8 cellular contexts compared by ENCODE assay signal in genomic region chr3:142987080-142987700, GRCh38. TPM values are rescaled to one million over a fixed set of nuclear protein-coding genes. Genes with fewer than 3 reads are reported as not detected.
DNase-seq lines count a peak whose midpoint lies in the region; ATAC-seq, FAIRE-seq and TF ChIP-seq lines count a peak whose summit lies in the region.

No MANE protein-coding gene starts in this region.

- no peak overlapping the region for H3K4me3 Mint-ChIP-seq in naive thymus-derived CD4-positive, alpha-beta T cell

- TF ChIP-seq RAD21 in H1 (IDR thresholded peaks at IDR 0.05 in 1 of 2, conservative IDR thresholded peaks at IDR 0.05 in 1 of 2; ENCODE audit: low read depth in 2 of 2, low read length in 2 of 2), result peak in 1 of 2 experiments; percentile 43; a peak in 3 of 4 replicates

- no peak overlapping the region for H2BK15ac ChIP-seq in H1 (ENCODE audit: low read length)

- CTCF ChIA-PET in PC-3 (lab: Charles Lee) (interaction anchor here (0.6 kb wide), 1 partner anchor 405 kb away, joined by 3 read pairs; no protein-coding TSS in a partner anchor), H1 (lab: Charles Lee; ENCODE audit: partially characterized antibody) (interaction anchor here (0.6 to 2.6 kb wide), 25 partner anchors 8 to 251 kb away, joined by 3 to 32 read pairs (median 4); no protein-coding TSS in a partner anchor)
- CTCF ChIA-PET in naive thymus-derived CD4-positive, alpha-beta T cell (lab: Charles Lee), result interaction anchor here (0.6 kb wide), 1 partner anchor 609 kb away, joined by 3 read pairs; no protein-coding TSS in a partner anchor

- H3K36me3 ChIP-seq in PC-3 (ENCODE audit: low read depth, low read length), result no peaks in the 10 kb centered on the region
- H3K36me3 ChIP-seq in H1 (ENCODE audit: control insufficient read depth in 2 of 4, insufficient read depth in 4 of 4, low read length in 3 of 4), result no peaks in the 10 kb centered on the region
- H3K36me3 ChIP-seq in naive thymus-derived CD4-positive, alpha-beta T cell (ENCODE audit: control insufficient read depth in 2 of 3, insufficient read depth in 3 of 3, low read length in 3 of 3), result no peaks in the 10 kb centered on the region

- H3K4ac ChIP-seq in H1 (replicated peaks; ENCODE audit: insufficient read length, low read depth, low read length), result no peak overlapping the region

- no peaks in the 10 kb centered on the region for H3K4me1 ChIP-seq in PC-3 (ENCODE audit: insufficient read depth, low read length)
- peaks cover 0 to 3% (median under 1%) of the 10 kb centered on the region in 4 experiments; a peak in 3 of 7 replicates for H3K4me1 ChIP-seq in H1 (replicated peaks in 1 of 4; ENCODE audit: control insufficient read depth in 3 of 4, insufficient read depth in 4 of 4, low read length in 3 of 4)
- H3K4me1 ChIP-seq in naive thymus-derived CD4-positive, alpha-beta T cell (ENCODE audit: control insufficient read depth in 2 of 2, insufficient read depth in 2 of 2, low read length in 2 of 2), result no peaks in the 10 kb centered on the region

- H3K9me2 ChIP-seq in PC-3 (replicated peaks; ENCODE audit: low read length), result no peaks in the 10 kb centered on the region

- POLR2A ChIA-PET in PC-3 (lab: Charles Lee; ENCODE audit: unreplicated experiment) (no interaction called here), H1 (lab: Charles Lee; ENCODE audit: partially characterized antibody) (interaction anchor here (0.8 kb wide), 1 partner anchor 99 kb away, joined by 3 read pairs; the partner anchor contains the start of gene PCOLCE2)
- POLR2A ChIA-PET in naive thymus-derived CD4-positive, alpha-beta T cell (lab: Charles Lee), result no interaction called here

- no peak overlapping the region for H4K5ac ChIP-seq in H1 (ENCODE audit: insufficient read length, low read depth, low read length)

- H3K4me3 ChIP-seq in PC-3 (ENCODE audit: low read length) (no peak overlapping the region), H1 (ENCODE audit: extremely low read depth in 1 of 4, insufficient read depth in 2 of 4, low read depth in 3 of 4, low read length in 4 of 4) (no peak overlapping the region)
- H3K4me3 ChIP-seq in naive thymus-derived CD4-positive, alpha-beta T cell (ENCODE audit: low read length), result no peak overlapping the region

- no peak for TF ChIP-seq EP300 in H1 (IDR thresholded peaks at IDR 0.05; ENCODE audit: borderline replicate concordance in 1 of 2, low read depth in 2 of 2, low read length in 2 of 2)

- H3K27me3 ChIP-seq in PC-3 (ENCODE audit: low read length) (no peaks in the 10 kb centered on the region), H1 (replicated peaks in 1 of 4; ENCODE audit: control insufficient read depth in 3 of 4, extremely low read depth in 1 of 4, insufficient read depth in 3 of 4, low read length in 3 of 4) (no peaks in the 10 kb centered on the region)
- H3K27me3 ChIP-seq in naive thymus-derived CD4-positive, alpha-beta T cell (ENCODE audit: control insufficient read depth in 2 of 2, insufficient read depth in 2 of 2, low read length in 2 of 2), result no peaks in the 10 kb centered on the region

- no peak overlapping the region for H2AFZ ChIP-seq in PC-3 (ENCODE audit: low read length)
- no peak overlapping the region for H2AFZ ChIP-seq in H1 (ENCODE audit: low read length)

- no peaks in the 10 kb centered on the region for H3K23me2 ChIP-seq in H1 (ENCODE audit: low read depth, low read length)

- H3K56ac ChIP-seq in H1 (replicated peaks; ENCODE audit: insufficient read length, low read depth, low read length), result no peak overlapping the region

- H3F3A ChIP-seq in PC-3 (ENCODE audit: low read length, unreplicated experiment), result no peaks in the 10 kb centered on the region

- peaks cover 0 to 39% (median 4%) of the 10 kb centered on the region in 5 donors for H3K27me3 Mint-ChIP-seq in naive thymus-derived CD4-positive, alpha-beta T cell

- no peak overlapping the region for H2BK12ac ChIP-seq in H1 (ENCODE audit: low read depth, low read length)

- H3K9me3 ChIP-seq in PC-3 (ENCODE audit: low read length) (no peaks in the 10 kb centered on the region), H1 (ENCODE audit: insufficient read depth in 2 of 2, low read depth in 1 of 2, low read length in 1 of 2) (no peaks in the 10 kb centered on the region)
- no peaks in the 10 kb centered on the region for H3K9me3 ChIP-seq in naive thymus-derived CD4-positive, alpha-beta T cell (ENCODE audit: control insufficient read depth in 2 of 3, low read length in 3 of 3)

- peak; percentile 95 for FAIRE-seq in G401.6 (lab: Jason Lieb, UNC)
- no peak for FAIRE-seq in H1 (lab: Jason Lieb, UNC)

- H3K36me3 Mint-ChIP-seq in naive thymus-derived CD4-positive, alpha-beta T cell, result no peaks in the 10 kb centered on the region

- no peak overlapping the region for H2BK5ac ChIP-seq in H1 (ENCODE audit: low read depth, low read length)

- H3K18ac ChIP-seq in H1 (ENCODE audit: extremely low read depth, low read length), result no peak overlapping the region

- H3K27ac ChIP-seq in PC-3 (ENCODE audit: low read length) (no peak overlapping the region), H1 (ENCODE audit: low read depth, low read length) (no peak overlapping the region)
- no peak overlapping the region for H3K27ac ChIP-seq in naive thymus-derived CD4-positive, alpha-beta T cell (ENCODE audit: low read depth, low read length)

- no peaks in the 10 kb centered on the region for H4K20me1 ChIP-seq in PC-3 (ENCODE audit: low read length)
- H4K20me1 ChIP-seq in H1 (replicated peaks in 1 of 2; ENCODE audit: control insufficient read depth in 1 of 2, insufficient read depth in 2 of 2, low read length in 2 of 2), result no peaks in the 10 kb centered on the region

- no peaks in the 10 kb centered on the region for H3K79me1 ChIP-seq in H1 (ENCODE audit: low read depth, low read length)

- no peak overlapping the region for H2BK120ac ChIP-seq in H1 (replicated peaks; ENCODE audit: low read depth, low read length)

- no TSS peak for BruUV-seq in PC-3 (replicated peaks; lab: Mats Ljungman, UMichigan)

- TF ChIP-seq CTCF in PC-3 (conservative IDR thresholded peaks at IDR 0.05; ENCODE audit: low read depth, low read length) (peak; percentile 65), H1 (IDR thresholded peaks at IDR 0.05; ENCODE audit: control extremely low read depth in 1 of 3, insufficient read depth in 1 of 3, low read depth in 1 of 3, low read length in 3 of 3) (peak in 2 of 3 experiments; percentile 38 to 53; a peak in 2 of 4 replicates)

- WGBS in H1 (ENCODE audit: extremely low coverage in 1 of 2, insufficient coverage in 1 of 2, insufficient read length in 1 of 2, insufficient replicate concordance in 2 of 2, low coverage in 1 of 2, low lambda C conversion rate in 2 of 2, missing lambda C conversion rate in 1 of 2), 2 experiments, result 86% methylated on average over 5 of the region's 5 CpGs; no CpG with 5 or more reads in 1 of the 2 experiments

- no peaks in the 10 kb centered on the region for H3K9me3 Mint-ChIP-seq in naive thymus-derived CD4-positive, alpha-beta T cell

- intact Hi-C loops in PC-3 (cut with micrococcal nuclease), result loop anchor here (1.0 to 2.0 kb wide), 3 partner anchors 58 to 400 kb away; no protein-coding TSS in a partner anchor
- intact Hi-C loops in naive thymus-derived CD4-positive, alpha-beta T cell (cut with micrococcal nuclease), result loop anchor here (1.0 to 2.0 kb wide), 5 partner anchors 58 to 860 kb away; no protein-coding TSS in a partner anchor

- no peak overlapping the region for H4K8ac ChIP-seq in H1 (ENCODE audit: extremely low read depth, insufficient read depth, low read length)

- H3K4me2 ChIP-seq in PC-3 (ENCODE audit: low read length) (no peak overlapping the region), H1 (ENCODE audit: insufficient read depth in 1 of 2, low read depth in 2 of 2, low read length in 2 of 2) (no peak overlapping the region)

- no peak overlapping the region for H3K27ac Mint-ChIP-seq in naive thymus-derived CD4-positive, alpha-beta T cell

- no peak overlapping the region for H4K91ac ChIP-seq in H1 (replicated peaks; ENCODE audit: insufficient read length, low read length)

- H3K79me2 ChIP-seq in PC-3 (ENCODE audit: low read length) (no peaks in the 10 kb centered on the region), H1 (ENCODE audit: control insufficient read depth in 1 of 2, insufficient read depth in 2 of 2, low read length in 2 of 2) (no peaks in the 10 kb centered on the region)

- H3K9ac ChIP-seq in PC-3 (ENCODE audit: low read length) (no peak overlapping the region), H1 (replicated peaks in 1 of 4; ENCODE audit: extremely low read depth in 1 of 4, low read depth in 3 of 4, low read length in 3 of 4) (no peak overlapping the region)

- no peak overlapping the region for H3K14ac ChIP-seq in H1 (ENCODE audit: insufficient read length)

- H2BK20ac ChIP-seq in H1 (ENCODE audit: low read length), result no peak overlapping the region

- no peak overlapping the region for H2AK5ac ChIP-seq in H1 (ENCODE audit: low read depth, low read length)

- no peak for TF ChIP-seq POLR2A in H1 (IDR thresholded peaks at IDR 0.05; ENCODE audit: control extremely low read depth in 1 of 2, low read depth in 2 of 2, low read length in 2 of 2)

- DNase-seq in PC-3, result peak; percentile 66
- no peak for DNase-seq in H1 (ENCODE audit: low read depth in 1 of 2, low spot score in 2 of 2)
- DNase-seq in naive thymus-derived CD4-positive, alpha-beta T cell, result peak in 7 of 9 donors; percentile 13 to 54 (median 36)
- DNase-seq in activated T-cell treated with anti-CD3 and anti-CD28 coated beads, Interleukin-2, amount 50 U/mL, for 1 hour, result no peak
- DNase-seq in T1000 (lab: John Stamatoyannopoulos, UW), result no peak

- no peak overlapping the region for H3K23ac ChIP-seq in H1 (ENCODE audit: insufficient read length)

- peaks cover 0 to 4% (median 0%) of the 10 kb centered on the region in 7 donors for H3K4me1 Mint-ChIP-seq in naive thymus-derived CD4-positive, alpha-beta T cell

- ATAC-seq in HG03439 (IDR thresholded peaks at IDR 0.05; ENCODE audit: unreplicated experiment) (peak; percentile 50), PC-3 (peak; percentile 53), GM18870 (IDR thresholded peaks at IDR 0.05; ENCODE audit: unreplicated experiment) (no peak)
- peak; percentile 63 for ATAC-seq in naive thymus-derived CD4-positive, alpha-beta T cell

RNA-seq across cellular contexts. Expression of gene U2SURP, which starts 14.2 kb away (rescaled TPM):
- total RNA-seq in PC-3 (2014; rRNA removed), result 55.6 and 81.1 TPM in 2 replicates
- total RNA-seq in H1 (2021; fragmentation: NEBNext Ultra II Directional; extraction: Animal tissue kit (Norgen Biotek cat#: 25700)), result 160 and 167 TPM in 2 replicates
- 14.4 and 22.2 TPM in 2 replicates for polyA plus RNA-seq in H1 (2011; rRNA removed)
- polyA plus RNA-seq in H1 (2011; cell fraction: cytosol; rRNA removed), result 39.7 TPM
- polyA plus RNA-seq in H1 (2011; cell fraction: nucleus; rRNA removed), result 33.7 TPM
- 63.6 to 190 TPM (median 81.1 TPM) in 4 replicates for polyA plus RNA-seq in H1 (2012, experiment 1 of 2)
- polyA plus RNA-seq in H1 (2012, experiment 2 of 2), result 7.5 TPM
- polyA plus RNA-seq in H1 (2013, experiment 1 of 2), result 168 TPM
- 146 TPM for polyA plus RNA-seq in H1 (2013, experiment 2 of 2)
- 86.4 and 112 TPM in 2 replicates for polyA minus RNA-seq in H1 (2011; rRNA and poly(A)+ RNA removed)
- polyA minus RNA-seq in H1 (2011; cell fraction: cytosol; rRNA and poly(A)+ RNA removed), result 52.3 TPM
- polyA minus RNA-seq in H1 (2011; cell fraction: nucleus; rRNA and poly(A)+ RNA removed), result 151 TPM
- 100 to 1,000 TPM; 132 to 172 (median 158) TPM for total RNA-seq in naive thymus-derived CD4-positive, alpha-beta T cell
- 100 to 1,000 TPM in 1 of 2 donors, 10 to 100 TPM in 1; 99.9 to 142 TPM for polyA plus RNA-seq in naive thymus-derived CD4-positive, alpha-beta T cell

RNA-seq across cellular contexts. Expression of gene PAQR9, which starts 23.7 kb away (rescaled TPM):
- 0.12 TPM in 1 of 2 replicates, not detected in the other for total RNA-seq in PC-3 (2014; rRNA removed)
- total RNA-seq in H1 (2021; fragmentation: NEBNext Ultra II Directional; extraction: Animal tissue kit (Norgen Biotek cat#: 25700)), result 2.6 and 2.7 TPM in 2 replicates
- polyA plus RNA-seq in H1 (2011; rRNA removed), result 5.2 and 7.5 TPM in 2 replicates
- 4.0 TPM for polyA plus RNA-seq in H1 (2011; cell fraction: cytosol; rRNA removed)
- polyA plus RNA-seq in H1 (2011; cell fraction: nucleus; rRNA removed), result 5.0 TPM
- polyA plus RNA-seq in H1 (2012, experiment 1 of 2), result 2.0 to 2.5 TPM (median 2.3 TPM) in 4 replicates
- polyA plus RNA-seq in H1 (2012, experiment 2 of 2), result 2.1 TPM
- polyA plus RNA-seq in H1 (2013, experiment 1 of 2), result 1.9 TPM
- 2.1 TPM for polyA plus RNA-seq in H1 (2013, experiment 2 of 2)
- polyA minus RNA-seq in H1 (2011; rRNA and poly(A)+ RNA removed), result 4.9 and 5.2 TPM in 2 replicates
- 2.3 TPM for polyA minus RNA-seq in H1 (2011; cell fraction: cytosol; rRNA and poly(A)+ RNA removed)
- 10.7 TPM for polyA minus RNA-seq in H1 (2011; cell fraction: nucleus; rRNA and poly(A)+ RNA removed)
- not detected for total RNA-seq in naive thymus-derived CD4-positive, alpha-beta T cell
- not detected for polyA plus RNA-seq in naive thymus-derived CD4-positive, alpha-beta T cell

Comparison
In these comparisons a context has a peak if more than half of its experiments do, and no peak if none do; other contexts are left out.
1. DNase-seq: peak in PC-3 (single experiment) and naive thymus-derived CD4-positive, alpha-beta T cell (7 of 9); none in H1 (0 of 2), activated T-cell treated with anti-CD3 and anti-CD28 coated beads, Interleukin-2, amount 50 U/mL, for 1 hour (single experiment) and T1000 (single experiment).